Comparison of ENCODE assay signal across 1 cellular context in the genomic region with DNA sequence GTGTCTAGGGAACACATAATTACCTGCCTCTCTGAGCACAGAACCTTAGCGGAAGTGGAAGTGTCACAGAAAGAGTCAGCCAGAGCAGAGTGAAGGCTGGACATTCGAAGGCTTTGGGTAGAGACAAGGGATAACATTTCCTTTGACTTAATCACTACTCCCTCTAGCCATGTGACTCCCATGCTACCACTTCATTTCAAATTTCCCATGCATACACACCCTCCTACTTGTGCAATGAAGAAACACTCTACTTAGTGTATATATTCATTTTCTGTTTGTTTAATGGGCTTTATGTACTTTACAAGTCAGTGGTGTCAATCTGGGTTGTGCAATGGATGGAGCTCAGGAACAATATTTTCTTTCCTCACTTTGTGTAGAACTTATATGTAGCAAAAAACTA.
TF ChIP-seq lines count a peak whose summit lies in the region.

No MANE protein-coding gene starts in this region.

TF ChIP-seq in GM23338, 12 proteins besides CTCF, POLR2A, EP300 and RAD21 (continued from another document):
- TF ChIP-seq ZNF462 (CRISPR knock-in tag; IDR thresholded peaks at IDR 0.05): no peak
- no peak for TF ChIP-seq EZH2 (IDR thresholded peaks at IDR 0.05; ENCODE audit: low read depth, unreplicated experiment)
- TF ChIP-seq POLR2AphosphoS5 (IDR thresholded peaks at IDR 0.05; ENCODE audit: low read depth): no peak
- no peak for TF ChIP-seq JUNB (IDR thresholded peaks at IDR 0.05; ENCODE audit: unreplicated experiment)
- no peak for TF ChIP-seq REST (IDR thresholded peaks at IDR 0.05; ENCODE audit: unreplicated experiment)
- no peak for TF ChIP-seq ZNF331 (CRISPR knock-in tag; IDR thresholded peaks at IDR 0.05; ENCODE audit: low read depth)
- no peak for TF ChIP-seq EZH2phosphoT487 (IDR thresholded peaks at IDR 0.05; ENCODE audit: unreplicated experiment)
- no peak for TF ChIP-seq NANOG (IDR thresholded peaks at IDR 0.05; ENCODE audit: borderline replicate concordance)
- TF ChIP-seq, protein P1, sequence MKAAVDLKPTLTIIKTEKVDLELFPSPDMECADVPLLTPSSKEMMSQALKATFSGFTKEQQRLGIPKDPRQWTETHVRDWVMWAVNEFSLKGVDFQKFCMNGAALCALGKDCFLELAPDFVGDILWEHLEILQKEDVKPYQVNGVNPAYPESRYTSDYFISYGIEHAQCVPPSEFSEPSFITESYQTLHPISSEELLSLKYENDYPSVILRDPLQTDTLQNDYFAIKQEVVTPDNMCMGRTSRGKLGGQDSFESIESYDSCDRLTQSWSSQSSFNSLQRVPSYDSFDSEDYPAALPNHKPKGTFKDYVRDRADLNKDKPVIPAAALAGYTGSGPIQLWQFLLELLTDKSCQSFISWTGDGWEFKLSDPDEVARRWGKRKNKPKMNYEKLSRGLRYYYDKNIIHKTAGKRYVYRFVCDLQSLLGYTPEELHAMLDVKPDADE (IDR thresholded peaks at IDR 0.05): no peak
- no peak for TF ChIP-seq CREB1 (CRISPR knock-in tag; IDR thresholded peaks at IDR 0.05; ENCODE audit: low read depth)
- TF ChIP-seq STAT1 (IDR thresholded peaks at IDR 0.05; ENCODE audit: unreplicated experiment): no peak
TF ChIP-seq in GM23338: peak in this region for 0.
